8 cellular contexts compared by ENCODE assay signal in the genomic region with DNA sequence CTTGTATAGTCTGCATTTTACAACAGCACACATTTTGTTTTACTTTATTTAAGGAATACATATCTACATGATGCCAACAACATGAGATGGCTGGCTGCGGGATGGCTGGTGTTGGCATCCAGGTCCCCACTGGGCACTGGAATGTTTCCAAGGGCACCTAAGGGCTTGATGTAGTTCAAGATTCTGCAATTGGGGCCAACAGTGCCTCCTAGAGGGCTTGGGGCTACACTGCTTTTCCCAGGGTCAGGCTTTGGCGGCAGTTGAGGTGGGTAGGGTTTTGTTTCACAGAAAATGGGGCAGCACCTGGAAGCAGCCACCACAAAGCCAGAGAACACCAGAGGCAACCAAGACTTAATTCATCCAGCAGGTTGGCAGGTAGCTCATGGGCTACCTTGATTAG.
DNase-seq lines count a peak whose midpoint lies in the region; ATAC-seq and TF ChIP-seq lines count a peak whose summit lies in the region.

No MANE protein-coding gene starts in this region.

- no peaks in the 10 kb centered on the region for H3K79me2 ChIP-seq in PC-3 (ENCODE audit: low read length)

- H3K9ac ChIP-seq in PC-3 (ENCODE audit: low read length), result no peak overlapping the region

- no peak for ATAC-seq in Right ventricle myocardium superior (ENCODE audit: poor library complexity)
- no peak for ATAC-seq in PC-3
- ATAC-seq in HG02970 (IDR thresholded peaks at IDR 0.05; ENCODE audit: low FRiP score, unreplicated experiment), result no peak
- ATAC-seq in GM21825 (IDR thresholded peaks at IDR 0.05; ENCODE audit: unreplicated experiment), result no peak

- H3K27ac ChIP-seq in cardiac muscle cell, result no peak overlapping the region
- H3K27ac ChIP-seq in PC-3 (ENCODE audit: low read length), result no peak overlapping the region
- H3K27ac ChIP-seq in tibial artery, result no peak overlapping the region

- H3K4me3 ChIP-seq in cardiac muscle cell (no peak overlapping the region), PC-3 (ENCODE audit: low read length) (no peak overlapping the region), fibroblast of pulmonary artery (replicated peaks; ENCODE audit: low read depth, low read length) (no peak overlapping the region), tibial artery (no peak overlapping the region)

- no peaks in the 10 kb centered on the region for H3F3A ChIP-seq in PC-3 (ENCODE audit: low read length, unreplicated experiment)

- TF ChIP-seq CTCF in cardiac muscle cell (IDR thresholded peaks at IDR 0.05; ENCODE audit: low read depth, low read length) (peak; percentile 62), PC-3 (conservative IDR thresholded peaks at IDR 0.05; ENCODE audit: low read depth, low read length) (peak; percentile 65), fibroblast of pulmonary artery (IDR thresholded peaks at IDR 0.05; ENCODE audit: low read length, missing control alignments) (peak; percentile 56), tibial artery (IDR thresholded peaks at IDR 0.05) (peak; percentile 22 to 27)

- BruUV-seq in PC-3 (replicated peaks; lab: Mats Ljungman, UMichigan), result no TSS peak

- POLR2A ChIA-PET in PC-3 (lab: Charles Lee; ENCODE audit: unreplicated experiment), result no interaction called here

- H3K9me3 ChIP-seq in cardiac muscle cell (ENCODE audit: low read depth) (no peaks in the 10 kb centered on the region), PC-3 (ENCODE audit: low read length) (no peaks in the 10 kb centered on the region), tibial artery (no peaks in the 10 kb centered on the region)

- H3K27me3 ChIP-seq in cardiac muscle cell, result no peaks in the 10 kb centered on the region
- no peaks in the 10 kb centered on the region for H3K27me3 ChIP-seq in PC-3 (ENCODE audit: low read length)
- peaks cover 0 to 3% of the 10 kb centered on the region in 2 donors for H3K27me3 ChIP-seq in tibial artery

- H3K4me2 ChIP-seq in PC-3 (ENCODE audit: low read length), result no peak overlapping the region

- H3K36me3 ChIP-seq in cardiac muscle cell (no peaks in the 10 kb centered on the region), PC-3 (ENCODE audit: low read depth, low read length) (no peaks in the 10 kb centered on the region), tibial artery (no peaks in the 10 kb centered on the region)

- intact Hi-C loops in Right ventricle myocardium superior (cut with DNase I) (no loop called here), PC-3 (cut with micrococcal nuclease) (no loop called here), tibial artery (cut with DNase I; ENCODE audit: low total_unique reads) (no loop called here)

- peak in 1 of 2 donors; percentile 45 for DNase-seq in cardiac muscle cell (ENCODE audit: low read depth in 1 of 2, low spot score in 1 of 2)
- no peak for DNase-seq in Right ventricle myocardium superior
- DNase-seq in PC-3, result peak; percentile 46
- DNase-seq in fibroblast of pulmonary artery (ENCODE audit: low read depth), result no peak
- DNase-seq in tibial artery, result no peak
- no peak for DNase-seq in NCI-H2029 (lab: John Stamatoyannopoulos, UW)

- H4K20me1 ChIP-seq in PC-3 (ENCODE audit: low read length), result no peaks in the 10 kb centered on the region

- H3K4me1 ChIP-seq in cardiac muscle cell (ENCODE audit: low read depth) (no peaks in the 10 kb centered on the region), PC-3 (ENCODE audit: insufficient read depth, low read length) (peaks cover 8% of the 10 kb centered on the region), tibial artery (peaks cover 0 to 6% (median 1%) of the 10 kb centered on the region in 4 donors)

- H3K9me2 ChIP-seq in PC-3 (replicated peaks; ENCODE audit: low read length), result no peaks in the 10 kb centered on the region

- H2AFZ ChIP-seq in PC-3 (ENCODE audit: low read length), result no peak overlapping the region

- CTCF ChIA-PET in PC-3 (lab: Charles Lee), result no interaction called here
